12 cellular contexts compared by ENCODE assay signal in genomic region chr3:111874177-111874820, GRCh38. TPM values are rescaled to one million over a fixed set of nuclear protein-coding genes. Genes with fewer than 3 reads are reported as not detected.
DNase-seq lines count a peak whose midpoint lies in the region; ATAC-seq and TF ChIP-seq lines count a peak whose summit lies in the region.
"Had no signal": no experiment of that assay in that cellular context is flagged by ENCODE, and none has a peak within 500 bp of the region (broad histone marks: within the 10 kb centered on the region; RNA-seq: fewer than 3 reads in every experiment).

No MANE protein-coding gene starts in this region.

- peak; percentile 50 for DNase-seq in AG10803 (ENCODE audit: low read depth)
- peak; percentile 76 for DNase-seq in LHCN-M2 (ENCODE audit: low read depth)
- DNase-seq in cardiac fibroblast (ENCODE audit: low read depth in 2 of 2), result peak; percentile 34 to 81
- DNase-seq in myocyte (ENCODE audit: low read depth), result peak; percentile 30
- no peak for DNase-seq in NCI-H345 (lab: John Stamatoyannopoulos, UW)
- no peak for DNase-seq in stimulated activated CD4-positive, alpha-beta T cell treated with anti-CD3 and anti-CD28 coated beads, Interleukin-12 subunit alpha, Interleukin-12 subunit beta, amount 100 ng/mL, for 4 hours
- DNase-seq in central memory CD4-positive, alpha-beta T cell, result no peak
- DNase-seq: effector CD4-positive, alpha-beta T cell; small intestine; upper lobe of right lung had no signal

- H3K4me3 ChIP-seq in AG10803 (ENCODE audit: low read length) (no peak overlapping the region), cardiac fibroblast (replicated peaks in 1 of 2; ENCODE audit: low read depth in 2 of 2, low read length in 2 of 2) (no peak overlapping the region)
- H3K4me3 ChIP-seq: BLaER1 treated with 17β-estradiol and CSF1 and Interleukin-3, amounts not matched to agents 10 nM and 100 nM; upper lobe of right lung had no signal

- no peak for TF ChIP-seq CTCF in AG10803 (conservative IDR thresholded peaks at IDR 0.05; ENCODE audit: low read length)
- TF ChIP-seq CTCF in cardiac fibroblast (IDR thresholded peaks at IDR 0.05; ENCODE audit: low read depth, low read length), result no peak

- no peak for ATAC-seq in GM21447 (IDR thresholded peaks at IDR 0.05; ENCODE audit: unreplicated experiment)
- ATAC-seq: upper lobe of right lung had no signal

RNA-seq across cellular contexts. Expression of gene PHLDB2, which starts 15.2 kb away (rescaled TPM):
- total RNA-seq in LHCN-M2 (2014; rRNA removed), result 21.7 and 23.7 TPM in 2 replicates
- 10.2 TPM for polyA plus RNA-seq in LHCN-M2 (2012)
- 53.8 and 55.5 TPM in 2 replicates for total RNA-seq in myocyte
- 19.5 TPM for polyA plus RNA-seq in myocyte (2012)

Comparison
In these comparisons a context has a peak if more than half of its experiments do, and no peak if none do; other contexts are left out.
1. DNase-seq: peak in AG10803 (single experiment), LHCN-M2 (single experiment), cardiac fibroblast (2 of 2) and myocyte (single experiment); none in NCI-H345 (single experiment), stimulated activated CD4-positive, alpha-beta T cell treated with anti-CD3 and anti-CD28 coated beads, Interleukin-12 subunit alpha, Interleukin-12 subunit beta, amount 100 ng/mL, for 4 hours (single experiment) and central memory CD4-positive, alpha-beta T cell (single experiment).